In the genomic region with DNA sequence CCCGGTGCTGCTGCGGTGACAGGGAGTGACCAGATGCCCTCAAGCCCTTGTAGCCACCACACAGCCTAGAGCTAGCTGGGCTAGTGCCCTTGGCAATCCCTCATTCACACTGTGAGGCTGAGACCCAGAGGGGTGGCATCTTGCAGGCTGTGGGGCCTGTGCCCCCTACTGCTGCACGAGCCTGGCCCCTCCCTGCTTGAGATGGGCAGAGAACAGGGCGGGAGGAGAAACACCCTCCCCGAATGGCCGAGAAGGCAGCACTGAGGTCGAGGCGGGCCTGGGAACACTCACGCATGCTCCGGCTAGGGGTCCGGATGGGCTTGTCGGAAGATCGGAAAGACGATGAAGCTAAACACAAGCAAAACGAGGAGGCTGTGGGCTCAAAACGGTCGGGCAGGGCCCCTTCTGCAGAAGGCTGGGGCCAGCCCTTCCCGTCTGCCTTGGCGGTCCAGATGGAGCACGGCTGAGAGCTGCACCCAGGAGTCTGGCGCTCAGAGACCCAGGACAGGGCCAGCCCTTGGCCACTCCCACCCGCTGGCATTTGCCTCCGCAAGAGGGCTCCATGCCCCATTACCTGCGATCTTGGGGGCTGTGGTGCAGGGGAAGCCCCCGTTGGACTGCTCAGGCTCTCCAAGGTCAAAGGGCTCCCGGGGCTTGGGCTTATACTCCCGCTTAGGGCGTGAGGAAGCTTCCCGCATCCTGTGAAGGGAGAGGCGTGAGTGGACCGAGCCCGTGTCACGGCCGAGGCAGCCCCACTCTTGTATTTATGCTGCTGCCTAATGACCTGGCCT, we compare ENCODE assay signal across 20 cellular contexts. TPM values are rescaled to one million over a fixed set of nuclear protein-coding genes. Genes with fewer than 3 reads are reported as not detected.
DNase-seq lines count a peak whose midpoint lies in the region; ATAC-seq, FAIRE-seq and TF ChIP-seq lines count a peak whose summit lies in the region.
"Had no signal": no experiment of that assay in that cellular context is flagged by ENCODE, and none has a peak within 500 bp of the region (broad histone marks: within the 10 kb centered on the region; RNA-seq: fewer than 3 reads in every experiment).

No MANE protein-coding gene starts in this region.

- H3K27me3 ChIP-seq in HUES64 (ENCODE audit: insufficient read depth, low read length) (no peaks in the 10 kb centered on the region), H1 (replicated peaks in 1 of 4; ENCODE audit: control insufficient read depth in 3 of 4, extremely low read depth in 1 of 4, insufficient read depth in 3 of 4, low read length in 3 of 4) (no peaks in the 10 kb centered on the region), osteoblast (ENCODE audit: insufficient read depth, low read length) (no peaks in the 10 kb centered on the region)
- H3K27me3 ChIP-seq: upper lobe of left lung had no signal

- H4K91ac ChIP-seq in H1 (replicated peaks; ENCODE audit: insufficient read length, low read length): peak overlapping the region; percentile 39

- no peaks in the 10 kb centered on the region for H3K23me2 ChIP-seq in H1 (ENCODE audit: low read depth, low read length)

- peak overlapping the region; percentile 37; the same call in 1 of the 2 replicates for H3K27ac ChIP-seq in HUES64 (ENCODE audit: low read depth, low read length)
- no peak overlapping the region for H3K27ac ChIP-seq in H1 (ENCODE audit: low read depth, low read length)
- no peak overlapping the region for H3K27ac ChIP-seq in osteoblast (ENCODE audit: low read depth, low read length)
- H3K27ac ChIP-seq: HL-60, PC-9 had no signal

- H2BK5ac ChIP-seq in H1 (ENCODE audit: low read depth, low read length): peak overlapping the region; percentile 16; the same call in 1 of the 2 replicates

- no peak overlapping the region for H4K5ac ChIP-seq in H1 (ENCODE audit: insufficient read length, low read depth, low read length)

- 0 out of 2 replicates have a peak, but pooled peaks cover 2% of the 10 kb centered on the region for H3K79me1 ChIP-seq in H1 (ENCODE audit: low read depth, low read length)

- POLR2A ChIA-PET in H1 (lab: Charles Lee; ENCODE audit: partially characterized antibody): interaction anchor here (0.7 to 13.0 kb wide), 18 partner anchors 8 to 377 kb away, joined by 3 to 72 read pairs (median 4); a partner anchor contains a TSS

- ATAC-seq in HG03378 (IDR thresholded peaks at IDR 0.05; ENCODE audit: unreplicated experiment): no peak
- ATAC-seq: activated naive CD4-positive, alpha-beta T cell treated with anti-CD3 and anti-CD28 coated beads, Interleukin-2, amount 50 U/mL, for 72 hours had no signal

- WGBS in HUES64: 94% methylated on average over 34 of the region's 34 CpGs
- WGBS in H1 (ENCODE audit: extremely low coverage in 1 of 2, insufficient coverage in 1 of 2, insufficient read length in 1 of 2, insufficient replicate concordance in 2 of 2, low coverage in 1 of 2, low lambda C conversion rate in 2 of 2, missing lambda C conversion rate in 1 of 2), 2 experiments: 90% methylated on average over 22 of the region's 34 CpGs; no CpG with 5 or more reads in 1 of the 2 experiments

- H3K14ac ChIP-seq in H1 (ENCODE audit: insufficient read length): no peak overlapping the region

- no peak overlapping the region for H3K56ac ChIP-seq in H1 (replicated peaks; ENCODE audit: insufficient read length, low read depth, low read length)

- H3K4ac ChIP-seq in H1 (replicated peaks; ENCODE audit: insufficient read length, low read depth, low read length): no peak overlapping the region

- H3K9ac ChIP-seq in HUES64 (ENCODE audit: low read depth, low read length) (no peak overlapping the region), H1 (replicated peaks in 1 of 4; ENCODE audit: extremely low read depth in 1 of 4, low read depth in 3 of 4, low read length in 3 of 4) (no peak overlapping the region)

- no peak overlapping the region; the same call in 1 of the 2 replicates for H3K18ac ChIP-seq in H1 (ENCODE audit: extremely low read depth, low read length)

- no peak overlapping the region for H2BK120ac ChIP-seq in H1 (replicated peaks; ENCODE audit: low read depth, low read length)

- H3K36me3 ChIP-seq in HUES64 (ENCODE audit: insufficient read depth, low read length) (peaks cover 52% of the 10 kb centered on the region), H1 (ENCODE audit: control insufficient read depth in 2 of 4, insufficient read depth in 4 of 4, low read length in 3 of 4) (peaks cover 8 to 16% (median 13%) of the 10 kb centered on the region in 4 experiments; a peak in 5 of 8 replicates), osteoblast (ENCODE audit: insufficient read depth, low read length) (peaks cover 64% of the 10 kb centered on the region)

- H2AFZ ChIP-seq in H1 (ENCODE audit: low read length) (no peak overlapping the region), osteoblast (ENCODE audit: low read length) (no peak overlapping the region)
- H2AFZ ChIP-seq: PC-9 had no signal

- H3K4me2 ChIP-seq in H1 (ENCODE audit: insufficient read depth in 1 of 2, low read depth in 2 of 2, low read length in 2 of 2) (no peak overlapping the region), osteoblast (ENCODE audit: insufficient read depth, low read length) (no peak overlapping the region)
- H3K4me2 ChIP-seq: PC-9 had no signal

- H4K8ac ChIP-seq in H1 (ENCODE audit: extremely low read depth, insufficient read depth, low read length): peak overlapping the region; percentile 36; the same call in 1 of the 2 replicates

- H2BK20ac ChIP-seq in H1 (ENCODE audit: low read length): no peak overlapping the region

- TF ChIP-seq CTCF in H1 (IDR thresholded peaks at IDR 0.05; ENCODE audit: control extremely low read depth in 1 of 3, insufficient read depth in 1 of 3, low read depth in 1 of 3, low read length in 3 of 3) (no peak), osteoblast (IDR thresholded peaks at IDR 0.05; ENCODE audit: extremely low read depth, low read depth, low read length) (no peak)

- no peak for TF ChIP-seq EP300 in H1 (IDR thresholded peaks at IDR 0.05; ENCODE audit: borderline replicate concordance in 1 of 2, low read depth in 2 of 2, low read length in 2 of 2)

- H3K4me1 ChIP-seq in HUES64 (ENCODE audit: insufficient read depth, low read length) (no peaks in the 10 kb centered on the region), H1 (replicated peaks in 1 of 4; ENCODE audit: control insufficient read depth in 3 of 4, insufficient read depth in 4 of 4, low read length in 3 of 4) (peaks cover 0 to 12% (median 2%) of the 10 kb centered on the region in 4 experiments; a peak in 2 of 7 replicates), osteoblast (ENCODE audit: insufficient read depth, low read length) (no peaks in the 10 kb centered on the region)

- no peak for TF ChIP-seq RAD21 in H1 (IDR thresholded peaks at IDR 0.05 in 1 of 2, conservative IDR thresholded peaks at IDR 0.05 in 1 of 2; ENCODE audit: low read depth in 2 of 2, low read length in 2 of 2)

- H4K20me1 ChIP-seq in H1 (replicated peaks in 1 of 2; ENCODE audit: control insufficient read depth in 1 of 2, insufficient read depth in 2 of 2, low read length in 2 of 2) (peaks cover 12 to 31% of the 10 kb centered on the region in 2 experiments), osteoblast (ENCODE audit: insufficient read depth, low read length) (peaks cover 34% of the 10 kb centered on the region)

- peak in 1 of 2 experiments; percentile 58 for DNase-seq in H1 (ENCODE audit: low read depth in 1 of 2, low spot score in 2 of 2)
- DNase-seq in osteoblast (ENCODE audit: insufficient read length, low spot score, missing footprints): peak; percentile 46
- no peak for DNase-seq in SW480 (ENCODE audit: low spot score)
- DNase-seq: activated B cell treated with CpG ODN at 0.5 μM for 24 hours; activated CD8-positive, alpha-beta memory T cell treated with anti-CD3 and anti-CD28 coated beads, Interleukin-2, amount 50 U/mL, for 4 hours; effector memory CD4-positive, alpha-beta T cell; EL; NCI-H187; NCI-H524 treated with DMSO at 0.1 percent for 48 hours; nucleus accumbens; stimulated activated CD4-positive, alpha-beta T cell treated with anti-CD3 and anti-CD28 coated beads, Interleukin-4, amount 100 ng/mL, for 24 hours; SW 1271 had no signal

- H3K79me2 ChIP-seq in H1 (ENCODE audit: control insufficient read depth in 1 of 2, insufficient read depth in 2 of 2, low read length in 2 of 2) (no peaks in the 10 kb centered on the region), osteoblast (ENCODE audit: insufficient read depth, low read length) (peaks cover 23% of the 10 kb centered on the region)

- no peak; a peak in 1 of 3 replicates for TF ChIP-seq POLR2A in H1 (IDR thresholded peaks at IDR 0.05; ENCODE audit: control extremely low read depth in 1 of 2, low read depth in 2 of 2, low read length in 2 of 2)

- H3K9me3 ChIP-seq in HUES64 (ENCODE audit: insufficient read depth, low read depth, low read length) (no peaks in the 10 kb centered on the region), H1 (ENCODE audit: insufficient read depth in 2 of 2, low read depth in 1 of 2, low read length in 1 of 2) (no peaks in the 10 kb centered on the region), osteoblast (ENCODE audit: low read depth, low read length) (no peaks in the 10 kb centered on the region)
- H3K9me3 ChIP-seq: upper lobe of left lung had no signal

- no peak for FAIRE-seq in H1 (lab: Jason Lieb, UNC)
- FAIRE-seq: GM12891 had no signal

- H3K4me3 ChIP-seq in HUES64 (ENCODE audit: low read length) (no peak overlapping the region), H1 (ENCODE audit: extremely low read depth in 1 of 4, insufficient read depth in 2 of 4, low read depth in 3 of 4, low read length in 4 of 4) (no peak overlapping the region), osteoblast (ENCODE audit: insufficient read depth, low read length) (no peak overlapping the region)
- H3K4me3 ChIP-seq: PC-9, upper lobe of left lung had no signal

- no peak overlapping the region for H2AK5ac ChIP-seq in H1 (ENCODE audit: low read depth, low read length)

- no peak overlapping the region for H3K23ac ChIP-seq in H1 (ENCODE audit: insufficient read length)

- H2BK15ac ChIP-seq in H1 (ENCODE audit: low read length): no peak overlapping the region

- H2BK12ac ChIP-seq in H1 (ENCODE audit: low read depth, low read length): peak overlapping the region; percentile 63; the same call in 1 of the 2 replicates

- CTCF ChIA-PET in H1 (lab: Charles Lee; ENCODE audit: partially characterized antibody): interaction anchor here (1.0 to 4.4 kb wide), 14 partner anchors 10 to 95 kb away, joined by 3 to 42 read pairs (median 6); a partner anchor contains a TSS

RNA-seq across cellular contexts. Expression of a gene that starts 18.9 kb away (rescaled TPM):
- polyA plus RNA-seq in HUES64 (2013, experiment 1 of 2): 22.9 TPM
- 19.0 TPM for polyA plus RNA-seq in HUES64 (2013, experiment 2 of 2)
- total RNA-seq in H1 (2021; fragmentation: NEBNext Ultra II Directional; extraction: Animal tissue kit (Norgen Biotek cat#: 25700)): 24.2 and 27.7 TPM in 2 replicates
- polyA plus RNA-seq in H1 (2011; rRNA removed): 22.9 and 31.6 TPM in 2 replicates
- polyA plus RNA-seq in H1 (2011; cell fraction: cytosol; rRNA removed): 25.7 TPM
- polyA plus RNA-seq in H1 (2011; cell fraction: nucleus; rRNA removed): 32.1 TPM
- 15.1 to 38.3 TPM (median 35.6 TPM) in 4 replicates for polyA plus RNA-seq in H1 (2012, experiment 1 of 2)
- 21.6 TPM for polyA plus RNA-seq in H1 (2012, experiment 2 of 2)
- polyA plus RNA-seq in H1 (2013, experiment 1 of 2): 15.0 TPM
- polyA plus RNA-seq in H1 (2013, experiment 2 of 2): 12.4 TPM
- polyA minus RNA-seq in H1 (2011; rRNA and poly(A)+ RNA removed): 10.8 and 12.6 TPM in 2 replicates
- polyA minus RNA-seq in H1 (2011; cell fraction: cytosol; rRNA and poly(A)+ RNA removed): 13.0 TPM
- 15.3 TPM for polyA minus RNA-seq in H1 (2011; cell fraction: nucleus; rRNA and poly(A)+ RNA removed)
- 6.8 and 6.9 TPM in 2 replicates for total RNA-seq in osteoblast

RNA-seq across cellular contexts. Expression of a gene that starts 23.6 kb away (rescaled TPM):
- polyA plus RNA-seq in HUES64 (2013, experiment 1 of 2): 9.6 TPM
- polyA plus RNA-seq in HUES64 (2013, experiment 2 of 2): 10.1 TPM
- 15.3 and 18.1 TPM in 2 replicates for total RNA-seq in H1 (2021; fragmentation: NEBNext Ultra II Directional; extraction: Animal tissue kit (Norgen Biotek cat#: 25700))
- 33.6 and 37.3 TPM in 2 replicates for polyA plus RNA-seq in H1 (2011; rRNA removed)
- polyA plus RNA-seq in H1 (2011; cell fraction: cytosol; rRNA removed): 39.4 TPM
- 33.5 TPM for polyA plus RNA-seq in H1 (2011; cell fraction: nucleus; rRNA removed)
- 21.5 to 32.2 TPM (median 25.1 TPM) in 4 replicates for polyA plus RNA-seq in H1 (2012, experiment 1 of 2)
- 30.2 TPM for polyA plus RNA-seq in H1 (2012, experiment 2 of 2)
- polyA plus RNA-seq in H1 (2013, experiment 1 of 2): 18.5 TPM
- 19.0 TPM for polyA plus RNA-seq in H1 (2013, experiment 2 of 2)
- polyA minus RNA-seq in H1 (2011; rRNA and poly(A)+ RNA removed): 11.4 and 11.9 TPM in 2 replicates
- polyA minus RNA-seq in H1 (2011; cell fraction: cytosol; rRNA and poly(A)+ RNA removed): 12.0 TPM
- polyA minus RNA-seq in H1 (2011; cell fraction: nucleus; rRNA and poly(A)+ RNA removed): 8.0 TPM
- total RNA-seq in osteoblast: 2.4 and 2.5 TPM in 2 replicates

RNA-seq across cellular contexts. Expression of a gene that starts 38.1 kb away (rescaled TPM):
- 79.1 TPM for polyA plus RNA-seq in HUES64 (2013, experiment 1 of 2)
- polyA plus RNA-seq in HUES64 (2013, experiment 2 of 2): 76.6 TPM
- total RNA-seq in H1 (2021; fragmentation: NEBNext Ultra II Directional; extraction: Animal tissue kit (Norgen Biotek cat#: 25700)): 102 TPM in 2 replicates
- 81.5 and 120 TPM in 2 replicates for polyA plus RNA-seq in H1 (2011; rRNA removed)
- polyA plus RNA-seq in H1 (2011; cell fraction: cytosol; rRNA removed): 72.0 TPM
- polyA plus RNA-seq in H1 (2011; cell fraction: nucleus; rRNA removed): 90.4 TPM
- 57.4 to 81.4 TPM (median 79.5 TPM) in 4 replicates for polyA plus RNA-seq in H1 (2012, experiment 1 of 2)
- 84.4 TPM for polyA plus RNA-seq in H1 (2012, experiment 2 of 2)
- 86.5 TPM for polyA plus RNA-seq in H1 (2013, experiment 1 of 2)
- 87.7 TPM for polyA plus RNA-seq in H1 (2013, experiment 2 of 2)
- polyA minus RNA-seq in H1 (2011; rRNA and poly(A)+ RNA removed): 18.0 and 18.8 TPM in 2 replicates
- 40.1 TPM for polyA minus RNA-seq in H1 (2011; cell fraction: cytosol; rRNA and poly(A)+ RNA removed)
- polyA minus RNA-seq in H1 (2011; cell fraction: nucleus; rRNA and poly(A)+ RNA removed): 27.2 TPM
- total RNA-seq in osteoblast: 83.2 and 84.9 TPM in 2 replicates

RNA-seq across cellular contexts. Expression of a gene that starts 40.2 kb away (rescaled TPM):
- 70.0 TPM for polyA plus RNA-seq in HUES64 (2013, experiment 1 of 2)
- polyA plus RNA-seq in HUES64 (2013, experiment 2 of 2): 65.6 TPM
- 146 and 147 TPM in 2 replicates for total RNA-seq in H1 (2021; fragmentation: NEBNext Ultra II Directional; extraction: Animal tissue kit (Norgen Biotek cat#: 25700))
- polyA plus RNA-seq in H1 (2011; rRNA removed): 122 and 190 TPM in 2 replicates
- polyA plus RNA-seq in H1 (2011; cell fraction: cytosol; rRNA removed): 126 TPM
- polyA plus RNA-seq in H1 (2011; cell fraction: nucleus; rRNA removed): 306 TPM
- polyA plus RNA-seq in H1 (2012, experiment 1 of 2): 88.0 to 134 TPM (median 124 TPM) in 4 replicates
- polyA plus RNA-seq in H1 (2012, experiment 2 of 2): 49.9 TPM
- polyA plus RNA-seq in H1 (2013, experiment 1 of 2): 98.3 TPM
- polyA plus RNA-seq in H1 (2013, experiment 2 of 2): 96.0 TPM
- polyA minus RNA-seq in H1 (2011; rRNA and poly(A)+ RNA removed): 58.2 and 63.1 TPM in 2 replicates
- 94.8 TPM for polyA minus RNA-seq in H1 (2011; cell fraction: cytosol; rRNA and poly(A)+ RNA removed)
- polyA minus RNA-seq in H1 (2011; cell fraction: nucleus; rRNA and poly(A)+ RNA removed): 110 TPM
- 3.6 and 5.6 TPM in 2 replicates for total RNA-seq in osteoblast

RNA-seq across cellular contexts. Expression of a gene that starts 57.8 kb away (rescaled TPM):
- 42.7 TPM for polyA plus RNA-seq in HUES64 (2013, experiment 1 of 2)
- 44.6 TPM for polyA plus RNA-seq in HUES64 (2013, experiment 2 of 2)
- total RNA-seq in H1 (2021; fragmentation: NEBNext Ultra II Directional; extraction: Animal tissue kit (Norgen Biotek cat#: 25700)): 54.8 and 58.8 TPM in 2 replicates
- polyA plus RNA-seq in H1 (2011; rRNA removed): 181 and 194 TPM in 2 replicates
- 135 TPM for polyA plus RNA-seq in H1 (2011; cell fraction: cytosol; rRNA removed)
- 150 TPM for polyA plus RNA-seq in H1 (2011; cell fraction: nucleus; rRNA removed)
- polyA plus RNA-seq in H1 (2012, experiment 1 of 2): 50.5 to 86.8 TPM (median 84.0 TPM) in 4 replicates
- 95.6 TPM for polyA plus RNA-seq in H1 (2012, experiment 2 of 2)
- 46.1 TPM for polyA plus RNA-seq in H1 (2013, experiment 1 of 2)
- polyA plus RNA-seq in H1 (2013, experiment 2 of 2): 42.6 TPM
- 26.0 and 38.0 TPM in 2 replicates for polyA minus RNA-seq in H1 (2011; rRNA and poly(A)+ RNA removed)
- polyA minus RNA-seq in H1 (2011; cell fraction: cytosol; rRNA and poly(A)+ RNA removed): 40.8 TPM
- 25.0 TPM for polyA minus RNA-seq in H1 (2011; cell fraction: nucleus; rRNA and poly(A)+ RNA removed)
- total RNA-seq in osteoblast: 0.29 and 1.1 TPM in 2 replicates
- total RNA-seq: PC-9 had no signal
- polyA plus RNA-seq: CD14-positive monocyte had no signal
